In genomic region chr15:99386429-99386828, GRCh38 we compare ENCODE assay signal across 19 cellular contexts.
DNase-seq lines count a peak whose midpoint lies in the region; ATAC-seq and TF ChIP-seq lines count a peak whose summit lies in the region.
"Had no signal": no experiment of that assay in that cellular context is flagged by ENCODE, and none has a peak within 500 bp of the region (broad histone marks: within the 10 kb centered on the region; RNA-seq: fewer than 3 reads in every experiment).

No MANE protein-coding gene starts in this region.

- peak overlapping the region; percentile 34 for H3K27ac Mint-ChIP-seq in activated CD4-positive, alpha-beta T cell treated with anti-CD3 and anti-CD28 coated beads, Interleukin-2, amount 10 ng/mL, durations not matched to agents 7 days and 5 days
- no peak overlapping the region for H3K27ac Mint-ChIP-seq in activated CD4-positive, alpha-beta T cell treated with anti-CD3 and anti-CD28 coated beads for 36 hours
- peak overlapping the region; percentile 56 to 79 for H3K27ac Mint-ChIP-seq in T-cell

- POLR2A ChIA-PET in activated CD4-positive, alpha-beta T cell treated with anti-CD3 and anti-CD28 coated beads, Interleukin-2, amount 10 ng/mL, durations not matched to agents 7 days and 5 days (lab: Charles Lee), result no interaction called here
- POLR2A ChIA-PET in activated CD4-positive, alpha-beta T cell treated with anti-CD3 and anti-CD28 coated beads for 36 hours (lab: Charles Lee), result no interaction called here
- POLR2A ChIA-PET in T-cell (lab: Charles Lee), result interaction anchor here in 1 of 2 donors (0.6 kb wide), 1 partner anchor 37 kb away, joined by 6 read pairs; no protein-coding TSS in a partner anchor

- H3K9me3 ChIP-seq in left lung, result peaks cover 0 to 3% of the 10 kb centered on the region in 2 donors
- H3K9me3 ChIP-seq in spleen, result peaks cover 0 to 9% (median 5%) of the 10 kb centered on the region in 8 donors
- H3K9me3 ChIP-seq: pancreas had no signal

- no peaks in the 10 kb centered on the region for H3K27me3 ChIP-seq in left lung
- H3K27me3 ChIP-seq in spleen (replicated peaks in 1 of 7), result no peaks in the 10 kb centered on the region
- H3K27me3 ChIP-seq: esophagus squamous epithelium, pancreas, stomach had no signal

- CTCF ChIA-PET in activated CD4-positive, alpha-beta T cell treated with anti-CD3 and anti-CD28 coated beads, Interleukin-2, amount 10 ng/mL, durations not matched to agents 7 days and 5 days (lab: Charles Lee), result no interaction called here
- CTCF ChIA-PET in activated CD4-positive, alpha-beta T cell treated with anti-CD3 and anti-CD28 coated beads for 36 hours (lab: Charles Lee), result no interaction called here
- CTCF ChIA-PET in T-cell (lab: Charles Lee), result interaction anchor here in 1 of 2 donors (0.6 kb wide), 1 partner anchor 323 kb away, joined by 4 read pairs; no protein-coding TSS in a partner anchor

- no peaks in the 10 kb centered on the region for H3K27me3 Mint-ChIP-seq in activated CD4-positive, alpha-beta T cell treated with anti-CD3 and anti-CD28 coated beads, Interleukin-2, amount 10 ng/mL, durations not matched to agents 7 days and 5 days
- H3K27me3 Mint-ChIP-seq in activated CD4-positive, alpha-beta T cell treated with anti-CD3 and anti-CD28 coated beads for 36 hours, result no peaks in the 10 kb centered on the region
- no peaks in the 10 kb centered on the region for H3K27me3 Mint-ChIP-seq in T-cell
- H3K27me3 Mint-ChIP-seq: CD4-positive, CD25-positive, alpha-beta regulatory T cell had no signal

- peak overlapping the region; percentile 1 for H3K4me3 Mint-ChIP-seq in activated CD4-positive, alpha-beta T cell treated with anti-CD3 and anti-CD28 coated beads, Interleukin-2, amount 10 ng/mL, durations not matched to agents 7 days and 5 days
- H3K4me3 Mint-ChIP-seq in activated CD4-positive, alpha-beta T cell treated with anti-CD3 and anti-CD28 coated beads for 36 hours, result no peak overlapping the region
- peak overlapping the region in 1 of 3 donors; percentile 64 for H3K4me3 Mint-ChIP-seq in T-cell
- H3K4me3 Mint-ChIP-seq: CD4-positive, CD25-positive, alpha-beta regulatory T cell had no signal

- H3K36me3 ChIP-seq in left lung (no peaks in the 10 kb centered on the region), spleen (peaks cover 0 to 16% (median 0%) of the 10 kb centered on the region in 6 donors)
- H3K36me3 ChIP-seq: pancreas had no signal

- TF ChIP-seq CTCF in left lung (IDR thresholded peaks at IDR 0.05) (no peak), spleen (IDR thresholded peaks at IDR 0.05 in 8 of 11, conservative IDR thresholded peaks at IDR 0.05 in 3 of 11) (no peak), GM10266 (IDR thresholded peaks at IDR 0.05; ENCODE audit: control insufficient read depth, insufficient read depth, low read depth, missing control alignments) (no peak)

- H3K27ac ChIP-seq in left lung (peak overlapping the region in 1 of 2 donors; percentile 30), spleen (peak overlapping the region in 6 of 8 donors; percentile 12 to 65 (median 38))
- H3K27ac ChIP-seq: pancreas had no signal

- H3K4me3 ChIP-seq in left lung, result no peak overlapping the region
- H3K4me3 ChIP-seq in spleen, result no peak overlapping the region
- H3K4me3 ChIP-seq: esophagus squamous epithelium, pancreas, stomach had no signal

- peaks cover 28% of the 10 kb centered on the region for H3K36me3 Mint-ChIP-seq in activated CD4-positive, alpha-beta T cell treated with anti-CD3 and anti-CD28 coated beads, Interleukin-2, amount 10 ng/mL, durations not matched to agents 7 days and 5 days (ENCODE audit: low read depth)
- peaks cover 7% of the 10 kb centered on the region for H3K36me3 Mint-ChIP-seq in activated CD4-positive, alpha-beta T cell treated with anti-CD3 and anti-CD28 coated beads for 36 hours (ENCODE audit: low read depth)
- peaks cover 26% of the 10 kb centered on the region for H3K36me3 Mint-ChIP-seq in T-cell

- peaks cover 32% of the 10 kb centered on the region for H3K4me1 Mint-ChIP-seq in activated CD4-positive, alpha-beta T cell treated with anti-CD3 and anti-CD28 coated beads, Interleukin-2, amount 10 ng/mL, durations not matched to agents 7 days and 5 days
- peaks cover 21% of the 10 kb centered on the region for H3K4me1 Mint-ChIP-seq in activated CD4-positive, alpha-beta T cell treated with anti-CD3 and anti-CD28 coated beads for 36 hours
- peaks cover 22 to 32% (median 30%) of the 10 kb centered on the region in 3 donors for H3K4me1 Mint-ChIP-seq in T-cell

- WGBS in spleen, 5 donors, result 60 to 83% (median 73%) methylated on average over 3 of the region's 3 CpGs

- intact Hi-C loops in activated CD4-positive, alpha-beta T cell treated with anti-CD3 and anti-CD28 coated beads for 36 hours (cut with DNase I, micrococcal nuclease), result no loop called here
- intact Hi-C loops in left lung (cut with DNase I) (loop anchor here in 1 of 2 donors (10.0 kb wide), 1 partner anchor 318 kb away; no protein-coding TSS in a partner anchor), spleen (cut with DNase I; ENCODE audit: low total_unique reads) (no loop called here)

- TF ChIP-seq POLR2A in spleen (IDR thresholded peaks at IDR 0.05), result no peak

- H3K9me3 Mint-ChIP-seq in activated CD4-positive, alpha-beta T cell treated with anti-CD3 and anti-CD28 coated beads, Interleukin-2, amount 10 ng/mL, durations not matched to agents 7 days and 5 days, result no peaks in the 10 kb centered on the region
- H3K9me3 Mint-ChIP-seq in activated CD4-positive, alpha-beta T cell treated with anti-CD3 and anti-CD28 coated beads for 36 hours (ENCODE audit: low read depth), result no peaks in the 10 kb centered on the region
- H3K9me3 Mint-ChIP-seq in T-cell, result peaks cover 0 to 5% (median 4%) of the 10 kb centered on the region in 3 donors

- H3K4me1 ChIP-seq in left lung, result peaks cover 5 to 7% of the 10 kb centered on the region in 2 donors
- peaks cover 0 to 14% (median 4%) of the 10 kb centered on the region in 6 donors for H3K4me1 ChIP-seq in spleen
- H3K4me1 ChIP-seq: pancreas had no signal

- no peak for ATAC-seq in activated CD4-positive, alpha-beta T cell treated with anti-CD3 and anti-CD28 coated beads for 36 hours
- ATAC-seq in T-cell (replicated peaks in 1 of 4) (no peak), left lung (peak; percentile 22), GM19455 (IDR thresholded peaks at IDR 0.05; ENCODE audit: unreplicated experiment) (no peak)

- no peak for DNase-seq in activated CD4-positive, alpha-beta T cell treated with anti-CD3 and anti-CD28 coated beads, Interleukin-2, amount 10 ng/mL, durations not matched to agents 7 days and 5 days
- no peak for DNase-seq in activated CD4-positive, alpha-beta T cell treated with anti-CD3 and anti-CD28 coated beads for 36 hours
- DNase-seq in T-cell, result no peak
- DNase-seq in left lung, result no peak
- no peak for DNase-seq in spleen
- DNase-seq in effector CD8-positive, alpha-beta T cell (lab: John Stamatoyannopoulos, UW), result no peak
- DNase-seq in GM10266 (ENCODE audit: extremely low spot score), result no peak
- DNase-seq: activated CD4-positive, CD25-positive, alpha-beta regulatory T cell; amniotic stem cell; central memory CD4-positive, alpha-beta T cell; esophagus squamous epithelium; NCI-H1417 treated with DMSO at 0.1 percent for 48 hours; SIG-M5; stimulated activated CD4-positive, alpha-beta T cell treated with anti-CD3 and anti-CD28 coated beads, Interleukin-2, amount 100 ng/mL, for 24 hours; T-helper 9 cell had no signal
